ENCODE assay signal across 1 cellular context in genomic region chr2:127658641-127659407, GRCh38.
TF ChIP-seq lines count a peak whose summit lies in the region.

No MANE protein-coding gene starts in this region.

TF ChIP-seq in GM23338, 12 proteins besides CTCF, POLR2A, EP300 and RAD21 (continued from another document):
- no peak for TF ChIP-seq ZNF462 (CRISPR knock-in tag; IDR thresholded peaks at IDR 0.05)
- no peak for TF ChIP-seq EZH2phosphoT487 (IDR thresholded peaks at IDR 0.05; ENCODE audit: unreplicated experiment)
- TF ChIP-seq CREB1 (CRISPR knock-in tag; IDR thresholded peaks at IDR 0.05; ENCODE audit: low read depth) = no peak
- no peak for TF ChIP-seq NANOG (IDR thresholded peaks at IDR 0.05; ENCODE audit: borderline replicate concordance)
- TF ChIP-seq EZH2 (IDR thresholded peaks at IDR 0.05; ENCODE audit: low read depth, unreplicated experiment) = no peak
- TF ChIP-seq ZNF114 (CRISPR knock-in tag; IDR thresholded peaks at IDR 0.05) = no peak
- no peak for TF ChIP-seq STAT1 (IDR thresholded peaks at IDR 0.05; ENCODE audit: unreplicated experiment)
